In the genomic region with DNA sequence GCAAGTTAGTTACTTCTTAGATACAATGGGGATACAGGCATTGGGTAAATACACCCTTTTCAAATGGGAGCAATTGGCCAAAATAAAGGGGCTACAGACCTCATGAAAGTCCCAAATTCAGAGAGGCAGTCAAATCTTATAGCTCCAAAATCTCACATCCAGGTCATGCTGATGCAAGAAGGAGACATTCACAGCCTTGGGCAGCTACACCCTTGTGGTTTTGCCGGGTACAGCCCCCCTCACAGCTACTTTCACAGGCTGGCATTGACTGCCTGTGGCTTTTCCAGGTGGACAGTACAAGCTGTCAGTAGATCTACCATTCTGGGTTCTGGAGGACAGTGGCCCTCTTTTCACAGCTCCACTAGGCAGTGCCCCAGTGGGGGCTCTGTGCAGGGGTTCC, we compare ENCODE assay signal across 20 cellular contexts.
A peak's percentile ranks its signal among the peaks of the same experiment; 100 is the strongest.
DNase-seq lines count a peak whose midpoint lies in the region; ATAC-seq and TF ChIP-seq lines count a peak whose summit lies in the region.
"Had no signal": no experiment of that assay in that cellular context is flagged by ENCODE, and none has a peak within 500 bp of the region (broad histone marks: within the 10 kb centered on the region; RNA-seq: fewer than 3 reads in every experiment).

No MANE protein-coding gene starts in this region.

- H3K27me3 Mint-ChIP-seq in stimulated activated naive CD8-positive, alpha-beta T cell treated with anti-CD3 and anti-CD28 coated beads, Interleukin-15, amount 100 ng/mL, for 72 hours, result peaks cover 22% of the 10 kb centered on the region

- peak in 1 of 2 donors; percentile 17 for DNase-seq in stimulated activated naive CD8-positive, alpha-beta T cell treated with anti-CD3 and anti-CD28 coated beads, Interleukin-15, amount 100 ng/mL, for 72 hours
- no peak for DNase-seq in stimulated activated naive CD8-positive, alpha-beta T cell treated with anti-CD3 and anti-CD28 coated beads, Interleukin-15, Interleukin-2, amounts not matched to agents 100 U/mL and 50 U/mL, for 24 hours
- DNase-seq in SW480 (ENCODE audit: low spot score) (peak; percentile 63), erythroblast (lab: John Stamatoyannopoulos, UW) (peak; percentile 12 to 68), foreskin melanocyte (no peak)
- no peak for DNase-seq in stimulated activated CD8-positive, alpha-beta memory T cell treated with anti-CD3 and anti-CD28 coated beads, Interleukin-4, amount 100 ng/mL, for 48 hours
- no peak for DNase-seq in stimulated activated CD4-positive, alpha-beta T cell treated with anti-CD3 and anti-CD28 coated beads, Interleukin-1b, Interleukin-23, amount 100 ng/mL, for 48 hours
- DNase-seq: BE2C; CD4-positive, CD25-positive, alpha-beta regulatory T cell; COR-L47; GDM1; GM23248; KG1; NCI-H1092 treated with DMSO at 0.1 percent for 48 hours; NCI-H146; NCI-H2029 treated with DMSO at 0.1 percent for 48 hours; RPMI8226; SIG-M5 had no signal

- ATAC-seq in stimulated activated naive CD8-positive, alpha-beta T cell treated with anti-CD3 and anti-CD28 coated beads, Interleukin-15, amount 100 ng/mL, for 72 hours, result peak; percentile 53
- no peak for ATAC-seq in stimulated activated naive CD8-positive, alpha-beta T cell treated with anti-CD3 and anti-CD28 coated beads, Interleukin-15, Interleukin-2, amounts not matched to agents 100 U/mL and 50 U/mL, for 24 hours
- ATAC-seq in GM19035 (IDR thresholded peaks at IDR 0.05; ENCODE audit: unreplicated experiment), result no peak
- ATAC-seq: SK-N-SH treated with all-trans-retinoic acid at 6 μM for 48 hours had no signal

- peaks cover 0 to 10% of the 10 kb centered on the region in 2 donors for H3K9me3 Mint-ChIP-seq in stimulated activated naive CD8-positive, alpha-beta T cell treated with anti-CD3 and anti-CD28 coated beads, Interleukin-15, amount 100 ng/mL, for 72 hours

- peak overlapping the region in 1 of 2 donors; percentile 79 for H3K27ac Mint-ChIP-seq in stimulated activated naive CD8-positive, alpha-beta T cell treated with anti-CD3 and anti-CD28 coated beads, Interleukin-15, amount 100 ng/mL, for 72 hours
- H3K27ac Mint-ChIP-seq: CD4-positive, CD25-positive, alpha-beta regulatory T cell had no signal

- no peaks in the 10 kb centered on the region for H3K4me1 Mint-ChIP-seq in stimulated activated naive CD8-positive, alpha-beta T cell treated with anti-CD3 and anti-CD28 coated beads, Interleukin-15, amount 100 ng/mL, for 72 hours
- H3K4me1 Mint-ChIP-seq: CD4-positive, CD25-positive, alpha-beta regulatory T cell had no signal

- TF ChIP-seq POLR2A in erythroblast (IDR thresholded peaks at IDR 0.05; ENCODE audit: low read length), result no peak

- H3K4me3 Mint-ChIP-seq in stimulated activated naive CD8-positive, alpha-beta T cell treated with anti-CD3 and anti-CD28 coated beads, Interleukin-15, amount 100 ng/mL, for 72 hours, result no peak overlapping the region
- H3K4me3 Mint-ChIP-seq: CD4-positive, CD25-positive, alpha-beta regulatory T cell had no signal

Comparison
In these comparisons a context has a peak if more than half of its experiments do, and no peak if none do; other contexts are left out.
1. DNase-seq: peak in SW480 (single experiment) and erythroblast (2 of 2); none in stimulated activated naive CD8-positive, alpha-beta T cell treated with anti-CD3 and anti-CD28 coated beads, Interleukin-15, Interleukin-2, amounts not matched to agents 100 U/mL and 50 U/mL, for 24 hours (single experiment), stimulated activated CD8-positive, alpha-beta memory T cell treated with anti-CD3 and anti-CD28 coated beads, Interleukin-4, amount 100 ng/mL, for 48 hours (single experiment), foreskin melanocyte (single experiment) and stimulated activated CD4-positive, alpha-beta T cell treated with anti-CD3 and anti-CD28 coated beads, Interleukin-1b, Interleukin-23, amount 100 ng/mL, for 48 hours (single experiment).